30 cellular contexts compared by ENCODE assay signal in the genomic region with DNA sequence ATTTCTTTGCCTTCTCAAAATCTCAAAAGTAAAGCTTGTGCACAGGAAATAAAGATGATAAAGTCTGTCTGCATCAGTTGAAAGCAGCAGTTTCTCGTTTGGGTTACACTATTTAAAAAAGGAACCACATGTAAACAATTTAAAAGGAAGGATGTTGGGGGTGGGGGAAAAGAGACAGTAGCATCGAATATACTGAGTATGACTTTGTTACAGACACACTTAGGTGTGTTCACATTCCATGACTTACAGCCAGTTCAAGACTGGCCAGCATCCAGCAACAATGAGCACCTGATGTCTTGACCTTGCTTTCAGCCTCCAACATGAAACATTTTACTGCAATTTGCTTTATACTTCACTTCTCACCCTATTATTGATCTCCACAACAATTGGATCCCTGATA. TPM values are rescaled to one million over a fixed set of nuclear protein-coding genes. Genes with fewer than 3 reads are reported as not detected.
A peak's percentile ranks its signal among the peaks of the same experiment; 100 is the strongest.
DNase-seq lines count a peak whose midpoint lies in the region; ATAC-seq, FAIRE-seq and TF ChIP-seq lines count a peak whose summit lies in the region.
"Had no signal": no experiment of that assay in that cellular context is flagged by ENCODE, and none has a peak within 500 bp of the region (broad histone marks: within the 10 kb centered on the region; RNA-seq: fewer than 3 reads in every experiment).

No MANE protein-coding gene starts in this region.

- H3K4me1 Mint-ChIP-seq in activated CD8-positive, alpha-beta T cell treated with anti-CD3 and anti-CD28 coated beads, Interleukin-2, amount 10 ng/mL, durations not matched to agents 7 days and 5 days (ENCODE audit: low read depth) = peaks cover 6% of the 10 kb centered on the region
- H3K4me1 Mint-ChIP-seq in activated CD8-positive, alpha-beta T cell treated with anti-CD3 and anti-CD28 coated beads for 36 hours (ENCODE audit: low read depth) = peaks cover 5% of the 10 kb centered on the region
- peaks cover 65 to 88% of the 10 kb centered on the region in 2 donors for H3K4me1 Mint-ChIP-seq in stimulated activated naive B cell treated with anti-CD40 and anti-IgM and Interleukin-4, amounts not matched to agents 10 μg/mL and 1 μg/mL and 100 μg/mL, for 72 hours
- H3K4me1 Mint-ChIP-seq: central memory CD8-positive, alpha-beta T cell; natural killer cell had no signal

- H3K4me3 Mint-ChIP-seq in activated CD8-positive, alpha-beta T cell treated with anti-CD3 and anti-CD28 coated beads, Interleukin-2, amount 10 ng/mL, durations not matched to agents 7 days and 5 days = no peak overlapping the region
- no peak overlapping the region for H3K4me3 Mint-ChIP-seq in activated CD8-positive, alpha-beta T cell treated with anti-CD3 and anti-CD28 coated beads for 36 hours
- H3K4me3 Mint-ChIP-seq in stimulated activated naive B cell treated with anti-CD40 and anti-IgM and Interleukin-4, amounts not matched to agents 10 μg/mL and 1 μg/mL and 100 μg/mL, for 72 hours = peak overlapping the region; percentile 60 to 63
- H3K4me3 Mint-ChIP-seq: activated T-cell treated with anti-CD3 and anti-CD28 coated beads, Interleukin-2, amount 50 U/mL, for 72 hours; central memory CD8-positive, alpha-beta T cell; natural killer cell had no signal

- H3K36me3 Mint-ChIP-seq in activated CD8-positive, alpha-beta T cell treated with anti-CD3 and anti-CD28 coated beads, Interleukin-2, amount 10 ng/mL, durations not matched to agents 7 days and 5 days (ENCODE audit: low read depth) = no peaks in the 10 kb centered on the region
- no peaks in the 10 kb centered on the region for H3K36me3 Mint-ChIP-seq in activated CD8-positive, alpha-beta T cell treated with anti-CD3 and anti-CD28 coated beads for 36 hours (ENCODE audit: low read depth)
- H3K36me3 Mint-ChIP-seq in stimulated activated naive B cell treated with anti-CD40 and anti-IgM and Interleukin-4, amounts not matched to agents 10 μg/mL and 1 μg/mL and 100 μg/mL, for 72 hours = peaks cover 22 to 23% of the 10 kb centered on the region in 2 donors
- H3K36me3 Mint-ChIP-seq: natural killer cell had no signal

- H3K18ac ChIP-seq in H1 (ENCODE audit: extremely low read depth, low read length) = no peak overlapping the region

- POLR2A ChIA-PET in activated CD8-positive, alpha-beta T cell treated with anti-CD3 and anti-CD28 coated beads, Interleukin-2, amount 10 ng/mL, durations not matched to agents 7 days and 5 days (lab: Charles Lee) = no interaction called here
- POLR2A ChIA-PET in activated CD8-positive, alpha-beta T cell treated with anti-CD3 and anti-CD28 coated beads for 36 hours (lab: Charles Lee) = no interaction called here
- POLR2A ChIA-PET in OCI-LY7 (lab: Charles Lee) = interaction anchor here (0.7 kb wide), 1 partner anchor 344 kb away, joined by 3 read pairs; no protein-coding TSS in a partner anchor
- POLR2A ChIA-PET in H1 (lab: Charles Lee; ENCODE audit: partially characterized antibody) = interaction anchor here (0.5 kb wide), 1 partner anchor 41 kb away, joined by 3 read pairs; no protein-coding TSS in a partner anchor

- no peak overlapping the region for H2BK15ac ChIP-seq in H1 (ENCODE audit: low read length)

- no peak for TF ChIP-seq RAD21 in H1 (IDR thresholded peaks at IDR 0.05 in 1 of 2, conservative IDR thresholded peaks at IDR 0.05 in 1 of 2; ENCODE audit: low read depth in 2 of 2, low read length in 2 of 2)

- H3K9me2 ChIP-seq in OCI-LY7 (ENCODE audit: insufficient read depth, low read length) = no peaks in the 10 kb centered on the region

- H3K27ac ChIP-seq in OCI-LY7 (ENCODE audit: low read depth, low read length, poor library complexity, severe bottlenecking) (peak overlapping the region; percentile 27), H1 (ENCODE audit: low read depth, low read length) (no peak overlapping the region)
- H3K27ac ChIP-seq: A549, dorsolateral prefrontal cortex, SJSA1 had no signal

- TF ChIP-seq CTCF in activated CD8-positive, alpha-beta T cell treated with anti-CD3 and anti-CD28 coated beads for 36 hours (IDR thresholded peaks at IDR 0.05) = no peak
- TF ChIP-seq CTCF in OCI-LY7 (conservative IDR thresholded peaks at IDR 0.05; ENCODE audit: low read length) (no peak), H1 (IDR thresholded peaks at IDR 0.05; ENCODE audit: control extremely low read depth in 1 of 3, insufficient read depth in 1 of 3, low read depth in 1 of 3, low read length in 3 of 3) (no peak)

- H3K79me2 ChIP-seq in OCI-LY7 (ENCODE audit: insufficient read depth, low read depth, low read length) (no peaks in the 10 kb centered on the region), H1 (ENCODE audit: control insufficient read depth in 1 of 2, insufficient read depth in 2 of 2, low read length in 2 of 2) (no peaks in the 10 kb centered on the region)

- H3K27ac Mint-ChIP-seq in activated CD8-positive, alpha-beta T cell treated with anti-CD3 and anti-CD28 coated beads, Interleukin-2, amount 10 ng/mL, durations not matched to agents 7 days and 5 days = peak overlapping the region; percentile 9
- H3K27ac Mint-ChIP-seq in activated CD8-positive, alpha-beta T cell treated with anti-CD3 and anti-CD28 coated beads for 36 hours = no peak overlapping the region
- peak overlapping the region; percentile 82 for H3K27ac Mint-ChIP-seq in stimulated activated naive B cell treated with anti-CD40 and anti-IgM and Interleukin-4, amounts not matched to agents 10 μg/mL and 1 μg/mL and 100 μg/mL, for 72 hours
- H3K27ac Mint-ChIP-seq: activated T-cell treated with anti-CD3 and anti-CD28 coated beads, Interleukin-2, amount 50 U/mL, for 72 hours; natural killer cell had no signal

- H2AK5ac ChIP-seq in H1 (ENCODE audit: low read depth, low read length) = no peak overlapping the region

- intact Hi-C loops in activated CD8-positive, alpha-beta T cell treated with anti-CD3 and anti-CD28 coated beads for 36 hours (cut with micrococcal nuclease) = loop anchor here (10.0 kb wide), 1 partner anchor 355 kb away; no protein-coding TSS in a partner anchor
- intact Hi-C loops in OCI-LY7 (cut with micrococcal nuclease; ENCODE audit: unreplicated experiment) = no loop called here

- H3K4me3 ChIP-seq in OCI-LY7 (ENCODE audit: low read depth, low read length, poor library complexity, severe bottlenecking) (peak overlapping the region; percentile 25), H1 (ENCODE audit: extremely low read depth in 1 of 4, insufficient read depth in 2 of 4, low read depth in 3 of 4, low read length in 4 of 4) (no peak overlapping the region)
- H3K4me3 ChIP-seq: A549, dorsolateral prefrontal cortex, SJSA1 had no signal

- CTCF ChIA-PET in activated CD8-positive, alpha-beta T cell treated with anti-CD3 and anti-CD28 coated beads, Interleukin-2, amount 10 ng/mL, durations not matched to agents 7 days and 5 days (lab: Charles Lee) = no interaction called here
- CTCF ChIA-PET in activated CD8-positive, alpha-beta T cell treated with anti-CD3 and anti-CD28 coated beads for 36 hours (lab: Charles Lee) = no interaction called here
- CTCF ChIA-PET in OCI-LY7 (lab: Charles Lee; ENCODE audit: unreplicated experiment) (no interaction called here), H1 (lab: Charles Lee; ENCODE audit: partially characterized antibody) (interaction anchor here (1.1 to 10.1 kb wide), 10 partner anchors 8 to 375 kb away, joined by 3 to 201 read pairs (median 6); no protein-coding TSS in a partner anchor)

- DNase-seq in activated CD8-positive, alpha-beta T cell treated with anti-CD3 and anti-CD28 coated beads, Interleukin-2, amount 10 ng/mL, durations not matched to agents 7 days and 5 days = no peak
- no peak for DNase-seq in activated CD8-positive, alpha-beta T cell treated with anti-CD3 and anti-CD28 coated beads for 36 hours
- DNase-seq in OCI-LY7 (ENCODE audit: low spot score) = peak; percentile 51
- no peak for DNase-seq in H1 (ENCODE audit: low read depth in 1 of 2, low spot score in 2 of 2)
- DNase-seq in stimulated activated naive B cell treated with anti-CD40 and anti-IgM and Interleukin-4, amounts not matched to agents 10 μg/mL and 1 μg/mL and 100 μg/mL, for 72 hours = no peak
- DNase-seq in COR-L47 (lab: John Stamatoyannopoulos, UW) = no peak
- DNase-seq in activated CD4-positive, alpha-beta T cell treated with anti-CD3 and anti-CD28 coated beads, Interleukin-2, amount 50 U/mL, for 4 hours = no peak
- DNase-seq: activated naive CD4-positive, alpha-beta T cell treated with anti-CD3 and anti-CD28 coated beads, Interleukin-2, amount 50 U/mL, for 16 hours; activated T-cell treated with anti-CD3 and anti-CD28 coated beads, Interleukin-2, amount 50 U/mL, for 72 hours; anterior cingulate cortex; DMS53; dorsolateral prefrontal cortex; GF-D8; glutamatergic neuron; mesenchymal stem cell; natural killer cell; NCI-H1105; NCI-H2081 treated with DMSO at 0.1 percent for 48 hours; right cardiac atrium; stimulated activated CD4-positive, alpha-beta T cell treated with anti-CD3 and anti-CD28 coated beads, Interleukin-12 subunit alpha, Interleukin-12 subunit beta, amount 100 ng/mL, for 4 hours; substantia nigra had no signal

- H3K9ac ChIP-seq in H1 (replicated peaks in 1 of 4; ENCODE audit: extremely low read depth in 1 of 4, low read depth in 3 of 4, low read length in 3 of 4) = no peak overlapping the region

- peaks cover 0 to 1% (median 0%) of the 10 kb centered on the region in 4 experiments; a peak in 1 of 7 replicates for H3K27me3 ChIP-seq in H1 (replicated peaks in 1 of 4; ENCODE audit: control insufficient read depth in 3 of 4, extremely low read depth in 1 of 4, insufficient read depth in 3 of 4, low read length in 3 of 4)

- H2AFZ ChIP-seq in OCI-LY7 (ENCODE audit: low read length) (peak overlapping the region; percentile 12; the same call in 1 of the 2 replicates), H1 (ENCODE audit: low read length) (peak overlapping the region; percentile 82; the same call in 1 of the 2 replicates)

- no peak for TF ChIP-seq POLR2A in H1 (IDR thresholded peaks at IDR 0.05; ENCODE audit: control extremely low read depth in 1 of 2, low read depth in 2 of 2, low read length in 2 of 2)

- H3K36me3 ChIP-seq in OCI-LY7 (ENCODE audit: insufficient read depth, low read length) (peaks cover 11% of the 10 kb centered on the region), H1 (ENCODE audit: control insufficient read depth in 2 of 4, insufficient read depth in 4 of 4, low read length in 3 of 4) (no peaks in the 10 kb centered on the region)
- H3K36me3 ChIP-seq: SJSA1 had no signal

- no peak overlapping the region for H3K14ac ChIP-seq in H1 (ENCODE audit: insufficient read length)

- no peak overlapping the region for H4K91ac ChIP-seq in H1 (replicated peaks; ENCODE audit: insufficient read length, low read length)

- no peaks in the 10 kb centered on the region for H3K79me1 ChIP-seq in H1 (ENCODE audit: low read depth, low read length)

- no peak overlapping the region for H3K56ac ChIP-seq in H1 (replicated peaks; ENCODE audit: insufficient read length, low read depth, low read length)

- H3K4me2 ChIP-seq in OCI-LY7 (ENCODE audit: low read length) (peak overlapping the region; percentile 53), H1 (ENCODE audit: insufficient read depth in 1 of 2, low read depth in 2 of 2, low read length in 2 of 2) (no peak overlapping the region)
- H3K4me2 ChIP-seq: A549 had no signal

- FAIRE-seq in H1 (lab: Jason Lieb, UNC) = no peak

- no peak overlapping the region for H2BK20ac ChIP-seq in H1 (ENCODE audit: low read length)

- TF ChIP-seq EP300 in H1 (IDR thresholded peaks at IDR 0.05; ENCODE audit: borderline replicate concordance in 1 of 2, low read depth in 2 of 2, low read length in 2 of 2) = no peak

- no peak overlapping the region for H2BK120ac ChIP-seq in H1 (replicated peaks; ENCODE audit: low read depth, low read length)

- no peak overlapping the region for H4K5ac ChIP-seq in H1 (ENCODE audit: insufficient read length, low read depth, low read length)

- H2BK12ac ChIP-seq in H1 (ENCODE audit: low read depth, low read length) = no peak overlapping the region; the same call in 1 of the 2 replicates

- no peak overlapping the region for H4K8ac ChIP-seq in H1 (ENCODE audit: extremely low read depth, insufficient read depth, low read length)

- no peak overlapping the region for H3K23ac ChIP-seq in H1 (ENCODE audit: insufficient read length)

- H4K20me1 ChIP-seq in OCI-LY7 (ENCODE audit: insufficient read depth, low read length) = no peaks in the 10 kb centered on the region
- no peaks in the 10 kb centered on the region for H4K20me1 ChIP-seq in H1 (replicated peaks in 1 of 2; ENCODE audit: control insufficient read depth in 1 of 2, insufficient read depth in 2 of 2, low read length in 2 of 2)

- H3K9me3 ChIP-seq in OCI-LY7 (ENCODE audit: low read length) (no peaks in the 10 kb centered on the region), H1 (ENCODE audit: insufficient read depth in 2 of 2, low read depth in 1 of 2, low read length in 1 of 2) (no peaks in the 10 kb centered on the region)
- H3K9me3 ChIP-seq: A549, SJSA1 had no signal

- H3K4me1 ChIP-seq in OCI-LY7 (ENCODE audit: insufficient read depth, low read length, poor library complexity, severe bottlenecking) (peaks cover 22% of the 10 kb centered on the region), H1 (replicated peaks in 1 of 4; ENCODE audit: control insufficient read depth in 3 of 4, insufficient read depth in 4 of 4, low read length in 3 of 4) (no peaks in the 10 kb centered on the region)
- H3K4me1 ChIP-seq: A549, SJSA1 had no signal

- H3K23me2 ChIP-seq in H1 (ENCODE audit: low read depth, low read length) = no peaks in the 10 kb centered on the region

- no TSS peak for BruUV-seq in OCI-LY7 (replicated peaks; lab: Mats Ljungman, UMichigan)

- WGBS in H1 (ENCODE audit: extremely low coverage in 1 of 2, insufficient coverage in 1 of 2, insufficient read length in 1 of 2, insufficient replicate concordance in 2 of 2, low coverage in 1 of 2, low lambda C conversion rate in 2 of 2, missing lambda C conversion rate in 1 of 2), 2 experiments = 72% methylated on average over 2 of the region's 2 CpGs; no CpG with 5 or more reads in 1 of the 2 experiments

- no peaks in the 10 kb centered on the region for H3K9me3 Mint-ChIP-seq in activated CD8-positive, alpha-beta T cell treated with anti-CD3 and anti-CD28 coated beads, Interleukin-2, amount 10 ng/mL, durations not matched to agents 7 days and 5 days (ENCODE audit: insufficient read depth)
- H3K9me3 Mint-ChIP-seq in activated CD8-positive, alpha-beta T cell treated with anti-CD3 and anti-CD28 coated beads for 36 hours = no peaks in the 10 kb centered on the region
- peaks cover 10 to 14% of the 10 kb centered on the region in 2 donors for H3K9me3 Mint-ChIP-seq in stimulated activated naive B cell treated with anti-CD40 and anti-IgM and Interleukin-4, amounts not matched to agents 10 μg/mL and 1 μg/mL and 100 μg/mL, for 72 hours
- H3K9me3 Mint-ChIP-seq: activated T-cell treated with anti-CD3 and anti-CD28 coated beads, Interleukin-2, amount 50 U/mL, for 72 hours; central memory CD8-positive, alpha-beta T cell had no signal

- H2BK5ac ChIP-seq in H1 (ENCODE audit: low read depth, low read length) = no peak overlapping the region

- peaks cover 5% of the 10 kb centered on the region for H3K27me3 Mint-ChIP-seq in activated CD8-positive, alpha-beta T cell treated with anti-CD3 and anti-CD28 coated beads, Interleukin-2, amount 10 ng/mL, durations not matched to agents 7 days and 5 days (ENCODE audit: low read depth)
- H3K27me3 Mint-ChIP-seq in activated CD8-positive, alpha-beta T cell treated with anti-CD3 and anti-CD28 coated beads for 36 hours = no peaks in the 10 kb centered on the region
- no peaks in the 10 kb centered on the region for H3K27me3 Mint-ChIP-seq in stimulated activated naive B cell treated with anti-CD40 and anti-IgM and Interleukin-4, amounts not matched to agents 10 μg/mL and 1 μg/mL and 100 μg/mL, for 72 hours

- H3K4ac ChIP-seq in H1 (replicated peaks; ENCODE audit: insufficient read length, low read depth, low read length) = no peak overlapping the region

- ATAC-seq in activated CD8-positive, alpha-beta T cell treated with anti-CD3 and anti-CD28 coated beads, Interleukin-2, amount 10 ng/mL, durations not matched to agents 7 days and 5 days = no peak
- no peak for ATAC-seq in activated CD8-positive, alpha-beta T cell treated with anti-CD3 and anti-CD28 coated beads for 36 hours
- ATAC-seq in stimulated activated naive B cell treated with anti-CD40 and anti-IgM and Interleukin-4, amounts not matched to agents 10 μg/mL and 1 μg/mL and 100 μg/mL, for 72 hours (replicated peaks) = peak; percentile 64 to 76
- ATAC-seq in HG03460 (IDR thresholded peaks at IDR 0.05; ENCODE audit: unreplicated experiment) = no peak
- ATAC-seq: A549; activated CD4-positive, CD25-positive, alpha-beta regulatory T cell treated with anti-CD3 and anti-CD28 coated beads, Interleukin-2, amount 50 U/mL, for 24 hours; activated T-cell treated with anti-CD3 and anti-CD28 coated beads, Interleukin-2, amount 50 U/mL, for 72 hours; natural killer cell; Panc1; right cardiac atrium had no signal

RNA-seq across cellular contexts. Expression of a gene that starts 8.7 kb away (rescaled TPM):
- total RNA-seq in activated CD8-positive, alpha-beta T cell treated with anti-CD3 and anti-CD28 coated beads, Interleukin-2, amount 10 ng/mL, durations not matched to agents 7 days and 5 days = not detected
- not detected for total RNA-seq in activated CD8-positive, alpha-beta T cell treated with anti-CD3 and anti-CD28 coated beads for 36 hours
- total RNA-seq in OCI-LY7 (2014; rRNA removed; shearing (Covaris generic)) = 15.1 and 16.6 TPM in 2 replicates
- 9.0 and 11.2 TPM in 2 replicates for total RNA-seq in OCI-LY7 (2022)
- not detected in 2 replicates for total RNA-seq in H1 (2021; fragmentation: NEBNext Ultra II Directional; extraction: Animal tissue kit (Norgen Biotek cat#: 25700))
- polyA plus RNA-seq in H1 (2011; rRNA removed) = not detected in 2 replicates
- not detected for polyA plus RNA-seq in H1 (2011; cell fraction: cytosol; rRNA removed)
- not detected for polyA plus RNA-seq in H1 (2011; cell fraction: nucleus; rRNA removed)
- polyA plus RNA-seq in H1 (2012, experiment 1 of 2) = not detected in 4 replicates
- polyA plus RNA-seq in H1 (2012, experiment 2 of 2) = not detected
- not detected for polyA plus RNA-seq in H1 (2013, experiment 1 of 2)
- polyA plus RNA-seq in H1 (2013, experiment 2 of 2) = 0.04 TPM
- not detected in 2 replicates for polyA minus RNA-seq in H1 (2011; rRNA and poly(A)+ RNA removed)
- not detected for polyA minus RNA-seq in H1 (2011; cell fraction: cytosol; rRNA and poly(A)+ RNA removed)
- not detected for polyA minus RNA-seq in H1 (2011; cell fraction: nucleus; rRNA and poly(A)+ RNA removed)
- total RNA-seq: activated T-cell treated with anti-CD3 and anti-CD28 coated beads, Interleukin-2, amount 50 U/mL, for 72 hours; HT1080; osteocyte; SJSA1; T-helper 2 cell treated with Interferon-gamma antibody and Interleukin-4, amounts not matched to agents 100 ng/mL and 5 ng/mL, for 36 hours had no signal
- polyA plus RNA-seq: A549 had no signal

RNA-seq across cellular contexts. Expression of a gene that starts 40.1 kb away (rescaled TPM):
- total RNA-seq in activated CD8-positive, alpha-beta T cell treated with anti-CD3 and anti-CD28 coated beads, Interleukin-2, amount 10 ng/mL, durations not matched to agents 7 days and 5 days = 1 to 10 TPM; 2.2 to 3.3 TPM
- total RNA-seq in activated CD8-positive, alpha-beta T cell treated with anti-CD3 and anti-CD28 coated beads for 36 hours = 1 to 10 TPM; 3.1 to 4.0 TPM
- 0.19 TPM in 1 of 2 replicates, not detected in the other for total RNA-seq in OCI-LY7 (2014; rRNA removed; shearing (Covaris generic))
- 0.59 TPM in 1 of 2 replicates, not detected in the other for total RNA-seq in OCI-LY7 (2022)
- 19.8 and 20.6 TPM in 2 replicates for total RNA-seq in H1 (2021; fragmentation: NEBNext Ultra II Directional; extraction: Animal tissue kit (Norgen Biotek cat#: 25700))
- 5.8 and 10.8 TPM in 2 replicates for polyA plus RNA-seq in H1 (2011; rRNA removed)
- polyA plus RNA-seq in H1 (2011; cell fraction: cytosol; rRNA removed) = 10.1 TPM
- polyA plus RNA-seq in H1 (2011; cell fraction: nucleus; rRNA removed) = 21.0 TPM
- polyA plus RNA-seq in H1 (2012, experiment 1 of 2) = 9.8 to 20.1 TPM (median 15.1 TPM) in 4 replicates
- 3.6 TPM for polyA plus RNA-seq in H1 (2012, experiment 2 of 2)
- 18.8 TPM for polyA plus RNA-seq in H1 (2013, experiment 1 of 2)
- 17.6 TPM for polyA plus RNA-seq in H1 (2013, experiment 2 of 2)
- polyA minus RNA-seq in H1 (2011; rRNA and poly(A)+ RNA removed) = 21.7 and 23.1 TPM in 2 replicates
- 22.5 TPM for polyA minus RNA-seq in H1 (2011; cell fraction: cytosol; rRNA and poly(A)+ RNA removed)
- 100 TPM for polyA minus RNA-seq in H1 (2011; cell fraction: nucleus; rRNA and poly(A)+ RNA removed)

Comparison
In these comparisons a context has a peak if more than half of its experiments do, and no peak if none do; other contexts are left out.
1. ATAC-seq: peak in stimulated activated naive B cell treated with anti-CD40 and anti-IgM and Interleukin-4, amounts not matched to agents 10 μg/mL and 1 μg/mL and 100 μg/mL, for 72 hours (2 of 2); none in activated CD8-positive, alpha-beta T cell treated with anti-CD3 and anti-CD28 coated beads, Interleukin-2, amount 10 ng/mL, durations not matched to agents 7 days and 5 days (single experiment), activated CD8-positive, alpha-beta T cell treated with anti-CD3 and anti-CD28 coated beads for 36 hours (single experiment) and HG03460 (single experiment).
2. H3K4me3 Mint-ChIP-seq: peak in stimulated activated naive B cell treated with anti-CD40 and anti-IgM and Interleukin-4, amounts not matched to agents 10 μg/mL and 1 μg/mL and 100 μg/mL, for 72 hours (2 of 2); none in activated CD8-positive, alpha-beta T cell treated with anti-CD3 and anti-CD28 coated beads, Interleukin-2, amount 10 ng/mL, durations not matched to agents 7 days and 5 days (single experiment) and activated CD8-positive, alpha-beta T cell treated with anti-CD3 and anti-CD28 coated beads for 36 hours (single experiment).
3. POLR2A ChIA-PET loops: an anchor here in OCI-LY7 (0.7 kb wide) and H1 (0.5 kb wide); none called in activated CD8-positive, alpha-beta T cell treated with anti-CD3 and anti-CD28 coated beads, Interleukin-2, amount 10 ng/mL, durations not matched to agents 7 days and 5 days and activated CD8-positive, alpha-beta T cell treated with anti-CD3 and anti-CD28 coated beads for 36 hours.